Comparison of ENCODE assay signal across 2 cellular contexts in genomic region chr7:17520941-17521340, GRCh38.
TF ChIP-seq lines count a peak whose summit lies in the region.

No MANE protein-coding gene starts in this region.

TF ChIP-seq in SK-N-SH, 30 proteins besides CTCF, POLR2A, EP300 and RAD21 (continued from another document):
- TF ChIP-seq FOXJ3 (CRISPR knock-in tag; IDR thresholded peaks at IDR 0.05) (no peak), REST (IDR thresholded peaks at IDR 0.05; ENCODE audit: low read depth, low read length) (no peak), SIN3A (IDR thresholded peaks at IDR 0.05; ENCODE audit: borderline replicate concordance, low read depth, low read length) (no peak), FOSL2 (IDR thresholded peaks at IDR 0.05; ENCODE audit: borderline replicate concordance, low read depth) (no peak), USF2 (IDR thresholded peaks at IDR 0.05; ENCODE audit: borderline replicate concordance, low read depth, low read length) (no peak), GATA2 (CRISPR knock-in tag; IDR thresholded peaks at IDR 0.05) (no peak), FOXM1 (IDR thresholded peaks at IDR 0.05; ENCODE audit: low read depth) (no peak), RFX5 (IDR thresholded peaks at IDR 0.05; ENCODE audit: low read length) (no peak), CHD2 (IDR thresholded peaks at IDR 0.05; ENCODE audit: low read length, partially characterized antibody) (no peak)

TF ChIP-seq in SK-N-SH treated with all-trans-retinoic acid at 6 μM for 48 hours, 23 proteins besides CTCF, POLR2A, EP300 and RAD21:
- no peak for TF ChIP-seq CSRNP3 (CRISPR knock-in tag; IDR thresholded peaks at IDR 0.05)
- TF ChIP-seq ZNF565 (CRISPR knock-in tag; conservative IDR thresholded peaks at IDR 0.05; ENCODE audit: low read depth) = no peak
- TF ChIP-seq ARNTL (CRISPR knock-in tag; IDR thresholded peaks at IDR 0.05; ENCODE audit: borderline replicate concordance, low read depth) = no peak
- TF ChIP-seq ZNF70 (CRISPR knock-in tag; IDR thresholded peaks at IDR 0.05) = no peak
- TF ChIP-seq RARB (CRISPR knock-in tag; IDR thresholded peaks at IDR 0.05) = no peak
